11 cellular contexts compared by ENCODE assay signal in the genomic region with DNA sequence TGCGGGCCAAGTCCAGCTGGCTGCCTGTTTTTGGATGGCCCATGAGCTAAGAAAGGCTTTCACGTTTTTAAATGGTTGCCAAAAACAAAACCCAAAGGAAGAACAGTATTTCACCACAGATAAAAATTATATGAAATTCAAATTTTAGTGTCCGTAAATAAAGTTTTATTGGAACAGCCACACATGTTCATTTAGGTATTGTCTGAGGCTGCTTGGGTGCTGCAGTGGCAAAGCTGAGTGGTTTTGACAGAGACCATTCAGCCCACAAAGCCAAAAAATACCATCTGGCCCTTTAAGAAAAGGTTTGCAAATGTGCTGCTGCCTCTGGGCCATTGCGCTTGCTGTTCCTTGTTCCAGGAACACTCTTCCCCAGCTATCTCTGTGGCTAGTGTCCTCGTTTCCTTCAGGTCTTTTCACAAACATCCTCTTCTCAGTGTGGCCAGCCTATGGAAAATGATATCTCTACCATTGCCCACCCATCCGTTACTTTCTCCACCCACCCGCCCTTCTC.
"Had no signal": no experiment of that assay in that cellular context is flagged by ENCODE, and none has a peak within 500 bp of the region (broad histone marks: within the 10 kb centered on the region; RNA-seq: fewer than 3 reads in every experiment).

No MANE protein-coding gene starts in this region.

- H3K27ac Mint-ChIP-seq: GM23338, H9, HFFc6 had no signal

- H3K4me3 Mint-ChIP-seq: GM23338, H9, HFFc6 had no signal

- DNase-seq: GM23248, GOT3, H7, H9, HCEC 1CT, HFFc6 had no signal

- H3K9me3 ChIP-seq: HAP-1 had no signal

- H2AFZ ChIP-seq: GM23248, GM23338 had no signal

- H3K36me3 ChIP-seq: HAP-1 had no signal

- FAIRE-seq: H1, H54 had no signal

- H3K4me1 ChIP-seq: HAP-1 had no signal

- H3K9ac ChIP-seq: GM23248 had no signal

- ATAC-seq: GM23338, HCT116 had no signal

- H3K4me3 ChIP-seq: GM23248, GM23338, HAP-1 had no signal

- H3K27ac ChIP-seq: GM23248 had no signal

- H3K9me3 Mint-ChIP-seq: H9, HFFc6 had no signal

- H3K4me2 ChIP-seq: GM23338 had no signal
